1 cellular context compared by ENCODE assay signal in the genomic region with DNA sequence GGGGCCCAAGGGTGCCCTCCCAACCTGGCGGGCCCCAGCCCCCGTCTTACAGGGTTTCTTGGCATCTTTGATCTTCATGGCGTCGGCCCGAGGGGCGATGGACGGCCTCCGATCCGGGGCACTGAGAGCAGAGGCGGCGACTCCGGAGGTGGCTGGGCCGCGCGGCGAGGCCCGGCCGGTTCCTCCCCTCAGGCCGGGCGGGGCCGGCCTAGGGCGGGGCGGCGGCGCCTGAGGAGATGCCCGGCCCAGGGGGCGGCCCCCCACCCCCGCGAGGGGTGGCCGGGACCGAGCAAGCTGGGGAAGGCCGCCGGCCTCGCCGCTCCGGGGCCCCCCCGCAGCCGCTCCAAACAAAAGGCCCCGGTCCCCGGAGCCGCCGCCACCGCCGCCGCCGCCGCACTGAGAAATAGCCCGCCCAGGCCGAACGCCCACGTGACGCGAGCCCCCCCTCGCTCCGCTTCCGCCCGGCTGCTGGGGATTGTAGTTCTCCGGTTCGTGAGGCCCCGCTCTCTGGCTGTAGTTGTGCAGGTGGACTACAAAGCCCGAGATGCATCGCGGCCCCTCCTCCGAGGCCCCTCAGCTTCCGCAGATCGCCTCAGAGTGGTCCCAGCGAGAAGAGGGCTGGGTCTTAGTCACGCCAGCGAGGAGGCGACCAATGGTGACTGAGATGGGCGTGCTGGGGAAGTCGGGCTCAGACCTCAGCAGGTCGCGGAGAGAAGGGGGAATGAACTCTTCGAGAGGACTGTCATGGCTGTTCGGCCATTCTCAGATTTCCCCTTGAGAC.
TF ChIP-seq lines count a peak whose summit lies in the region.

Gene PANK3, minus strand, starts transcription at position 163 of the 781 bp plus-strand sequence. Its CDS starts 85 bp downstream, at position 78.

TF ChIP-seq in HepG2, 621 proteins besides CTCF, POLR2A, EP300 and RAD21 (continued from another document and continues in another):
- TF ChIP-seq, protein P1, sequence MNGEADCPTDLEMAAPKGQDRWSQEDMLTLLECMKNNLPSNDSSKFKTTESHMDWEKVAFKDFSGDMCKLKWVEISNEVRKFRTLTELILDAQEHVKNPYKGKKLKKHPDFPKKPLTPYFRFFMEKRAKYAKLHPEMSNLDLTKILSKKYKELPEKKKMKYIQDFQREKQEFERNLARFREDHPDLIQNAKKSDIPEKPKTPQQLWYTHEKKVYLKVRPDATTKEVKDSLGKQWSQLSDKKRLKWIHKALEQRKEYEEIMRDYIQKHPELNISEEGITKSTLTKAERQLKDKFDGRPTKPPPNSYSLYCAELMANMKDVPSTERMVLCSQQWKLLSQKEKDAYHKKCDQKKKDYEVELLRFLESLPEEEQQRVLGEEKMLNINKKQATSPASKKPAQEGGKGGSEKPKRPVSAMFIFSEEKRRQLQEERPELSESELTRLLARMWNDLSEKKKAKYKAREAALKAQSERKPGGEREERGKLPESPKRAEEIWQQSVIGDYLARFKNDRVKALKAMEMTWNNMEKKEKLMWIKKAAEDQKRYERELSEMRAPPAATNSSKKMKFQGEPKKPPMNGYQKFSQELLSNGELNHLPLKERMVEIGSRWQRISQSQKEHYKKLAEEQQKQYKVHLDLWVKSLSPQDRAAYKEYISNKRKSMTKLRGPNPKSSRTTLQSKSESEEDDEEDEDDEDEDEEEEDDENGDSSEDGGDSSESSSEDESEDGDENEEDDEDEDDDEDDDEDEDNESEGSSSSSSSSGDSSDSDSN (CRISPR knock-in tag; IDR thresholded peaks at IDR 0.05) = no peak; the same call in 1 of the 2 replicates
- no peak for TF ChIP-seq ZNF367 (CRISPR knock-in tag; IDR thresholded peaks at IDR 0.05; ENCODE audit: borderline replicate concordance)
- TF ChIP-seq FOXA1 (IDR thresholded peaks at IDR 0.05) = no peak
- TF ChIP-seq FOXA1 (CRISPR knock-in tag; IDR thresholded peaks at IDR 0.05) = no peak
- TF ChIP-seq POLR2AphosphoS2 (IDR thresholded peaks at IDR 0.05; ENCODE audit: low read depth, low read length) = no peak
- TF ChIP-seq PRPF4 (IDR thresholded peaks at IDR 0.05; ENCODE audit: low read depth, low read length, poor library complexity, severe bottlenecking) = no peak
- no peak for TF ChIP-seq RFX5 (IDR thresholded peaks at IDR 0.05; ENCODE audit: low read depth, low read length)
- TF ChIP-seq KDM6A (CRISPR knock-in tag; IDR thresholded peaks at IDR 0.05; ENCODE audit: low read depth) = 0 out of 2 replicates have a peak, but pooled peaks have one; percentile 32
- TF ChIP-seq ZNF772 (CRISPR knock-in tag; IDR thresholded peaks at IDR 0.05) = peak; percentile 59
- TF ChIP-seq, protein P2, sequence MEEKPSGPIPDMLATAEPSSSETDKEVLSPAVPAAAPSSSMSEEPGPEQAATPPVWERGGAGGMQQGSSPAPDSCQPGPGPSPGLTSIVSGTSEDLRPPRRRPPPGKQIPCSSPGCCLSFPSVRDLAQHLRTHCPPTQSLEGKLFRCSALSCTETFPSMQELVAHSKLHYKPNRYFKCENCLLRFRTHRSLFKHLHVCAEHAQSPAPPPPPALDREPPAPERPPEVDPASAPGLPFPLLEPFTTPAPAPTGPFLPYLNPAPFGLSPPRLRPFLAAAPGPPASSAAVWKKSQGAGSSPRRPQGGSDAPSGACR (CRISPR knock-in tag; IDR thresholded peaks at IDR 0.05) = peak; percentile 27; the same call in 1 of the 2 replicates
- TF ChIP-seq ZC3H4 (CRISPR knock-in tag; IDR thresholded peaks at IDR 0.05; ENCODE audit: borderline replicate concordance) = no peak
- TF ChIP-seq NR2C2 (CRISPR knock-in tag; IDR thresholded peaks at IDR 0.05; ENCODE audit: borderline replicate concordance) = peak; percentile 84
- TF ChIP-seq, protein P3, sequence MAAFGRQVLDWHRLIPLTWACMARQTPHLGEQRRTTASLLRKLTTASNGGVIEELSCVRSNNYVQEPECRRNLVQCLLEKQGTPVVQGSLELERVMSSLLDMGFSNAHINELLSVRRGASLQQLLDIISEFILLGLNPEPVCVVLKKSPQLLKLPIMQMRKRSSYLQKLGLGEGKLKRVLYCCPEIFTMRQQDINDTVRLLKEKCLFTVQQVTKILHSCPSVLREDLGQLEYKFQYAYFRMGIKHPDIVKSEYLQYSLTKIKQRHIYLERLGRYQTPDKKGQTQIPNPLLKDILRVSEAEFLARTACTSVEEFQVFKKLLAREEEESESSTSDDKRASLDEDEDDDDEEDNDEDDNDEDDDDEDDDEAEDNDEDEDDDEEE (CRISPR knock-in tag; IDR thresholded peaks at IDR 0.05) = no peak
- peak; percentile 71; the same call in 1 of the 2 replicates for TF ChIP-seq CBX5 (CRISPR knock-in tag; IDR thresholded peaks at IDR 0.05; ENCODE audit: borderline replicate concordance)
- no peak for TF ChIP-seq HDAC6 (IDR thresholded peaks at IDR 0.05; ENCODE audit: low read depth, low read length)
- TF ChIP-seq ZSCAN12 (CRISPR knock-in tag; IDR thresholded peaks at IDR 0.05) = no peak
- peak; percentile 73; the same call in 1 of the 2 replicates for TF ChIP-seq RXRB (CRISPR knock-in tag; IDR thresholded peaks at IDR 0.05; ENCODE audit: borderline replicate concordance)
- TF ChIP-seq DMTF1 (CRISPR knock-in tag; IDR thresholded peaks at IDR 0.05) = no peak
- TF ChIP-seq BCL6 (CRISPR knock-in tag; IDR thresholded peaks at IDR 0.05) = 0 out of 2 replicates have a peak, but pooled peaks have one; percentile 15
- no peak for TF ChIP-seq ZFP82 (CRISPR knock-in tag; IDR thresholded peaks at IDR 0.05; ENCODE audit: borderline replicate concordance)
- TF ChIP-seq RAD51 (IDR thresholded peaks at IDR 0.05; ENCODE audit: borderline replicate concordance) = peak; percentile 86
- TF ChIP-seq ZNF773 (CRISPR knock-in tag; IDR thresholded peaks at IDR 0.05; ENCODE audit: borderline replicate concordance) = no peak
- TF ChIP-seq, protein P4, sequence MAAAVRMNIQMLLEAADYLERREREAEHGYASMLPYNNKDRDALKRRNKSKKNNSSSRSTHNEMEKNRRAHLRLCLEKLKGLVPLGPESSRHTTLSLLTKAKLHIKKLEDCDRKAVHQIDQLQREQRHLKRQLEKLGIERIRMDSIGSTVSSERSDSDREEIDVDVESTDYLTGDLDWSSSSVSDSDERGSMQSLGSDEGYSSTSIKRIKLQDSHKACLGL (CRISPR knock-in tag; IDR thresholded peaks at IDR 0.05) = peak; percentile 57; the same call in 1 of the 2 replicates
- no peak for TF ChIP-seq SP140L (CRISPR knock-in tag; IDR thresholded peaks at IDR 0.05; ENCODE audit: borderline replicate concordance)
- TF ChIP-seq ZNF446 (CRISPR knock-in tag; IDR thresholded peaks at IDR 0.05) = 0 out of 2 replicates have a peak, but pooled peaks have one; percentile 35
- no peak for TF ChIP-seq CCAR2 (optimal IDR thresholded peaks at IDR 0.05; ENCODE audit: low read depth, low read length)
- TF ChIP-seq XRCC5 (optimal IDR thresholded peaks at IDR 0.05; ENCODE audit: low read length) = peak; percentile 52
- TF ChIP-seq ZNF614 (CRISPR knock-in tag; IDR thresholded peaks at IDR 0.05; ENCODE audit: borderline replicate concordance) = no peak
- no peak for TF ChIP-seq ZNF746 (CRISPR knock-in tag; IDR thresholded peaks at IDR 0.05)
- TF ChIP-seq, protein P5, sequence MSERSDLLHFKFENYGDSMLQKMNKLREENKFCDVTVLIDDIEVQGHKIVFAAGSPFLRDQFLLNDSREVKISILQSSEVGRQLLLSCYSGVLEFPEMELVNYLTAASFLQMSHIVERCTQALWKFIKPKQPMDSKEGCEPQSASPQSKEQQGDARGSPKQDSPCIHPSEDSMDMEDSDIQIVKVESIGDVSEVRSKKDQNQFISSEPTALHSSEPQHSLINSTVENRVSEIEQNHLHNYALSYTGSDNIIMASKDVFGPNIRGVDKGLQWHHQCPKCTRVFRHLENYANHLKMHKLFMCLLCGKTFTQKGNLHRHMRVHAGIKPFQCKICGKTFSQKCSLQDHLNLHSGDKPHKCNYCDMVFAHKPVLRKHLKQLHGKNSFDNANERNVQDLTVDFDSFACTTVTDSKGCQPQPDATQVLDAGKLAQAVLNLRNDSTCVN (CRISPR knock-in tag; IDR thresholded peaks at IDR 0.05; ENCODE audit: borderline replicate concordance) = peak; percentile 75; the same call in 1 of the 2 replicates
- TF ChIP-seq PHF20 (CRISPR knock-in tag; IDR thresholded peaks at IDR 0.05) = peak; percentile 60; the same call in 1 of the 2 replicates
- no peak for TF ChIP-seq DNMT1 (CRISPR knock-in tag; IDR thresholded peaks at IDR 0.05)
- TF ChIP-seq TERF1 (CRISPR knock-in tag; IDR thresholded peaks at IDR 0.05) = no peak
- TF ChIP-seq KDM2A (CRISPR knock-in tag; IDR thresholded peaks at IDR 0.05; ENCODE audit: borderline replicate concordance, low read depth) = peak; percentile 76; the same call in 1 of the 2 replicates
- TF ChIP-seq ZBTB42 (CRISPR knock-in tag; IDR thresholded peaks at IDR 0.05) = 0 out of 2 replicates have a peak, but pooled peaks have one; percentile 29
- TF ChIP-seq HOXA5 (CRISPR knock-in tag; IDR thresholded peaks at IDR 0.05) = peak; percentile 20; the same call in 1 of the 2 replicates
- TF ChIP-seq ZNF253 (CRISPR knock-in tag; IDR thresholded peaks at IDR 0.05; ENCODE audit: borderline replicate concordance) = no peak
- no peak; the same call in 1 of the 2 replicates for TF ChIP-seq TFAP4 (IDR thresholded peaks at IDR 0.05; ENCODE audit: borderline replicate concordance, low read depth)
- no peak for TF ChIP-seq ZNF44 (CRISPR knock-in tag; IDR thresholded peaks at IDR 0.05)
- TF ChIP-seq ASH2L (IDR thresholded peaks at IDR 0.05; ENCODE audit: insufficient read length, low read depth, low read length) = peak; percentile 60
- TF ChIP-seq SSRP1 (CRISPR knock-in tag; IDR thresholded peaks at IDR 0.05) = no peak
- TF ChIP-seq ZZZ3 (CRISPR knock-in tag; IDR thresholded peaks at IDR 0.05; ENCODE audit: borderline replicate concordance) = no peak; the same call in 1 of the 2 replicates
- peak in 1 of 2 experiments; percentile 74; a peak in 2 of 4 replicates for TF ChIP-seq HMGXB4 (CRISPR knock-in tag; IDR thresholded peaks at IDR 0.05; ENCODE audit: borderline replicate concordance in 1 of 2, low read depth in 1 of 2)
- peak; percentile 17 for TF ChIP-seq ZMYM3 (CRISPR knock-in tag; IDR thresholded peaks at IDR 0.05)
- peak; percentile 93 for TF ChIP-seq ELF1 (CRISPR knock-in tag; IDR thresholded peaks at IDR 0.05)
- TF ChIP-seq ZIK1 (CRISPR knock-in tag; IDR thresholded peaks at IDR 0.05; ENCODE audit: borderline replicate concordance, low read depth) = peak; percentile 82; the same call in 1 of the 2 replicates
- TF ChIP-seq NCOA2 (CRISPR knock-in tag; IDR thresholded peaks at IDR 0.05) = peak; percentile 60; the same call in 1 of the 2 replicates
- TF ChIP-seq ZNF629 (CRISPR knock-in tag; conservative IDR thresholded peaks at IDR 0.05) = 0 out of 2 replicates have a peak, but pooled peaks have one; percentile 14
- TF ChIP-seq GABPA (IDR thresholded peaks at IDR 0.05; ENCODE audit: low read depth, low read length) = peak; percentile 87
- TF ChIP-seq GABPA (CRISPR knock-in tag; IDR thresholded peaks at IDR 0.05; ENCODE audit: low read depth) = peak; percentile 95
- TF ChIP-seq HMG20A (CRISPR knock-in tag; IDR thresholded peaks at IDR 0.05; ENCODE audit: borderline replicate concordance) = no peak
